Comparison of ENCODE assay signal across 8 cellular contexts in the genomic region with DNA sequence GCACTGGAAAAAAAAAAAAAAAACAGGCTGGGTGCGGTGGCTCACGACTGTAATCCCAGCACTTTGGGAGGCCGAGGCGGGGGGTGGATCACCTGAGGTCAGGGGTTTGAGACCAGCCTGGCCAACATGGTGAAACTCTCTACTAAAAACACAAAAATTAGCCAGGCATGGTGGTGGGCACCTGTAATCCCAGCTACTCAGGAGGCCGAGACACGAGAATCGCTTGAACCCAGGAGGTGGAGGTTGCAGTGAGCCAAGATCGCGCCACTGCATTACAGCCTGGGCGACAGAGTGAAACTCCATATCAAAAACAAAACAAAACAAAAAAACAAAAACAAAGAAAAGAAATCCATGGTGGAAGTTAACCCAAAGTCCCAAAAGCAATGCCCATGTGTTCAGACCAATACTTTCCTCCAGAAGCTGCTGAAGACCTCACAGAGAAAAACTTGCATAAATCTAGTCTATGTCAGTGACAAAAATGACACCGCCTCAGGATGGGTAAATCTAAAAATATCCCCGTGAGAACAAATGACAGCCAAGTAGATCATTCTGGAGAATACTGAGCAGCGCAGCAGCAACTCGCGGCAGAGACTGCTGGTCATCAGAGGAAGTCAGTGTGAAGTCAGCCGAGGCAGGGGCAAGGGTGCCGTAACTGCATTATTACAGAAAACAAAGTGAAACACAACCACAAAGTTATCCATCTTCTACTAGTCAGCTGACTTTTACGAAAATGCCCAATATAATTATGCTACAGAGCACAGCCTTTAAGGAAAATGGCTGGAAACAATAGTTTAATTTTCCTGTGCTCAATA. TPM values are rescaled to one million over a fixed set of nuclear protein-coding genes. Genes with fewer than 3 reads are reported as not detected.
DNase-seq lines count a peak whose midpoint lies in the region; ATAC-seq and TF ChIP-seq lines count a peak whose summit lies in the region.

No MANE protein-coding gene starts in this region.

- DNase-seq in T-helper 2 cell: peak in 4 of 5 experiments; percentile 26 to 94 (median 58)
- peak in 22 of 61 donors; percentile 5 to 78 (median 22) for DNase-seq in caudate nucleus (lab: John Stamatoyannopoulos, UW)
- peak; percentile 59 for DNase-seq in transverse colon
- DNase-seq in NCI-H1092 treated with DMSO at 0.1 percent for 48 hours (lab: John Stamatoyannopoulos, UW): no peak
- DNase-seq in HEK293T (ENCODE audit: extremely low spot score): no peak

- H3K27me3 ChIP-seq in mucosa of rectum (ENCODE audit: control insufficient read depth in 2 of 2, insufficient read depth in 2 of 2, low read length in 2 of 2) (no peaks in the 10 kb centered on the region), transverse colon (no peaks in the 10 kb centered on the region)

- POLR2A ChIA-PET in HEK293T (lab: Yijun Ruan, JAX): no interaction called here

- H3K27ac ChIP-seq in caudate nucleus (ENCODE audit: low read depth, low read length): peak overlapping the region; percentile 69
- peak overlapping the region; percentile 35 to 53 for H3K27ac ChIP-seq in mucosa of rectum (ENCODE audit: low read depth in 2 of 2, low read length in 2 of 2)
- H3K27ac ChIP-seq in transverse colon: peak overlapping the region; percentile 54 to 72 (median 65)

- no peak for TF ChIP-seq EP300 in transverse colon (IDR thresholded peaks at IDR 0.05; ENCODE audit: low read depth)

- H3K9me3 ChIP-seq in mucosa of rectum (ENCODE audit: control insufficient read depth in 2 of 2, low read length in 2 of 2): no peaks in the 10 kb centered on the region
- H3K9me3 ChIP-seq in transverse colon: no peaks in the 10 kb centered on the region

- 62% methylated on average over 16 to 18 of the region's 18 CpGs for WGBS in transverse colon (ENCODE audit: low coverage in 1 of 2), 2 donors

- in situ Hi-C loops in transverse colon (cut with MboI; ENCODE audit: low pct_ligation_motif_present in 1 of 4, low pct_unique_long_range_greater_than_20kb in 1 of 4, low sequenced_read_pairs in 3 of 4): no loop called here

- CTCF ChIA-PET in HEK293T (lab: Yijun Ruan, JAX): no interaction called here

- peak; percentile 88 for ATAC-seq in HG02970 (IDR thresholded peaks at IDR 0.05; ENCODE audit: low FRiP score, unreplicated experiment)

- peak overlapping the region in 1 of 2 donors; percentile 35 for H3K4me3 ChIP-seq in mucosa of rectum (ENCODE audit: low read length in 2 of 2)
- peak overlapping the region in 1 of 4 donors; percentile 0 for H3K4me3 ChIP-seq in transverse colon

- intact Hi-C loops in transverse colon (cut with DNase I; ENCODE audit: low total_unique reads): no loop called here

- H3K36me3 ChIP-seq in mucosa of rectum (ENCODE audit: control insufficient read depth in 2 of 2, insufficient read depth in 2 of 2, low read length in 2 of 2): no peaks in the 10 kb centered on the region
- H3K36me3 ChIP-seq in transverse colon: no peaks in the 10 kb centered on the region

- TF ChIP-seq POLR2A in GM18526 (IDR thresholded peaks at IDR 0.05; ENCODE audit: extremely low read depth, insufficient read length): peak; percentile 64
- peak; percentile 24 for TF ChIP-seq POLR2A in transverse colon (IDR thresholded peaks at IDR 0.05)

- no peak overlapping the region for H3K9ac ChIP-seq in mucosa of rectum (ENCODE audit: low read depth in 1 of 2, low read length in 2 of 2)

- no peak for TF ChIP-seq CTCF in transverse colon (IDR thresholded peaks at IDR 0.05)

- H3K4me1 ChIP-seq in mucosa of rectum (ENCODE audit: control insufficient read depth in 2 of 2, insufficient read depth in 2 of 2, low read length in 2 of 2): peaks cover 6 to 21% of the 10 kb centered on the region in 2 donors
- H3K4me1 ChIP-seq in transverse colon: peaks cover 9 to 68% (median 37%) of the 10 kb centered on the region in 4 donors

TF ChIP-seq in HEK293T, 16 proteins besides CTCF, POLR2A, EP300 and RAD21:
- TF ChIP-seq HDGF (IDR thresholded peaks at IDR 0.05; ENCODE audit: borderline replicate concordance) (no peak), CTBP1 (IDR thresholded peaks at IDR 0.05; ENCODE audit: borderline replicate concordance) (no peak), SUZ12 (IDR thresholded peaks at IDR 0.05) (no peak), ARNT (IDR thresholded peaks at IDR 0.05) (no peak)

RNA-seq across cellular contexts. Expression of a gene that starts 41.0 kb away (rescaled TPM):
- total RNA-seq in transverse colon: 100 to 1,000 TPM in 1 of 4 donors, 10 to 100 TPM in 3; 11.1 to 151 (median 87.0) TPM

Comparison
In these comparisons a context has a peak if more than half of its experiments do, and no peak if none do; other contexts are left out.
1. DNase-seq: peak in T-helper 2 cell (4 of 5) and transverse colon (single experiment); none in NCI-H1092 treated with DMSO at 0.1 percent for 48 hours (single experiment) and HEK293T (single experiment).
2. Peak in every context shown above with its lines, with median percentiles within 50 percentile points of each other: H3K27ac ChIP-seq.